Comparison of ENCODE assay signal across 28 cellular contexts in genomic region chr4:55530167-55530566, GRCh38.
"Had no signal": no experiment of that assay in that cellular context is flagged by ENCODE, and none has a peak within 500 bp of the region (broad histone marks: within the 10 kb centered on the region; RNA-seq: fewer than 3 reads in every experiment).

No MANE protein-coding gene starts in this region.

- H3K4me1 Mint-ChIP-seq: stimulated activated memory B cell treated with anti-CD40 and anti-IgM and Interleukin-4, amounts not matched to agents 10 μg/mL and 1 μg/mL and 100 μg/mL, for 72 hours had no signal

- H3K27ac ChIP-seq: stomach, suprapubic skin, testis, thoracic aorta, thyroid gland, tibial artery, tibial nerve, transverse colon, upper lobe of left lung, upper lobe of right lung, uterus, vagina had no signal

- H3K4me1 ChIP-seq: stomach, suprapubic skin, testis, thyroid gland, tibial artery, tibial nerve, transverse colon, upper lobe of left lung, upper lobe of right lung, uterus, vagina had no signal

- H3K4me3 Mint-ChIP-seq: stimulated activated effector memory CD8-positive, alpha-beta T cell treated with anti-CD3 and anti-CD28 coated beads, Interleukin-12 subunit alpha, Interleukin-12 subunit beta, amount 100 ng/mL, for 72 hours; stimulated activated memory B cell treated with anti-CD40 and anti-IgM and Interleukin-4, amounts not matched to agents 10 μg/mL and 1 μg/mL and 100 μg/mL, for 72 hours; stimulated activated naive B cell treated with anti-CD40 and anti-IgM and Interleukin-4, amounts not matched to agents 10 μg/mL and 1 μg/mL and 100 μg/mL, for 72 hours; stimulated activated naive CD8-positive, alpha-beta T cell treated with anti-CD3 and anti-CD28 coated beads, Interleukin-15, amount 100 ng/mL, for 72 hours; stimulated activated naive CD8-positive, alpha-beta T cell treated with anti-CD3 and anti-CD28 coated beads, Interleukin-15, Interleukin-2, amounts not matched to agents 100 ng/mL and 50 ng/mL, for 24 hours; type B pancreatic cell had no signal

- H3K4me3 ChIP-seq: stomach, suprapubic skin, testis, thoracic aorta, thyroid gland, tibial artery, tibial nerve, transverse colon, upper lobe of left lung, upper lobe of right lung, uterus, vagina had no signal

- H3K27ac Mint-ChIP-seq: stimulated activated effector memory CD8-positive, alpha-beta T cell treated with anti-CD3 and anti-CD28 coated beads, Interleukin-12 subunit alpha, Interleukin-12 subunit beta, amount 100 ng/mL, for 72 hours; stimulated activated memory B cell treated with anti-CD40 and anti-IgM and Interleukin-4, amounts not matched to agents 10 μg/mL and 1 μg/mL and 100 μg/mL, for 72 hours; stimulated activated naive B cell treated with anti-CD40 and anti-IgM and Interleukin-4, amounts not matched to agents 10 μg/mL and 1 μg/mL and 100 μg/mL, for 72 hours; stimulated activated naive CD8-positive, alpha-beta T cell treated with anti-CD3 and anti-CD28 coated beads, Interleukin-15, amount 100 ng/mL, for 72 hours; stimulated activated naive CD8-positive, alpha-beta T cell treated with anti-CD3 and anti-CD28 coated beads, Interleukin-15, Interleukin-2, amounts not matched to agents 100 ng/mL and 50 ng/mL, for 24 hours; type B pancreatic cell had no signal

- H3K9me3 ChIP-seq: testis, thoracic aorta, thyroid gland, upper lobe of left lung, upper lobe of right lung, vagina had no signal

- H3K36me3 ChIP-seq: suprapubic skin, thyroid gland, tibial artery, transverse colon, upper lobe of left lung, upper lobe of right lung, uterus, vagina had no signal

- DNase-seq: stimulated activated CD4-positive, alpha-beta T cell treated with anti-CD3 and anti-CD28 coated beads, Interleukin-2, amount 100 ng/mL, for 48 hours; stimulated activated CD4-positive, alpha-beta T cell treated with anti-CD3 and anti-CD28 coated beads, Interleukin-4, amount 100 ng/mL, for 1 hour; stimulated activated CD4-positive, alpha-beta T cell treated with anti-CD3 and anti-CD28 coated beads, Interleukin-4, amount 100 ng/mL, for 24 hours; stimulated activated CD4-positive, alpha-beta T cell treated with anti-CD3 and anti-CD28 coated beads, Interleukin-4, amount 100 ng/mL, for 4 hours; stimulated activated CD8-positive, alpha-beta memory T cell treated with anti-CD3 and anti-CD28 coated beads, Interleukin-4, amount 100 ng/mL, for 48 hours; stimulated activated naive B cell treated with anti-CD40 and anti-IgM and Interleukin-4, amounts not matched to agents 10 μg/mL and 1 μg/mL and 100 μg/mL, for 72 hours; stimulated activated naive CD4-positive, alpha-beta T cell; stimulated activated naive CD4-positive, alpha-beta T cell treated with Interleukin-2 at 50 U/mL for 16 hours; stimulated activated naive CD8-positive, alpha-beta T cell treated with anti-CD3 and anti-CD28 coated beads, Interleukin-15, amount 100 ng/mL, for 72 hours; stimulated activated naive CD8-positive, alpha-beta T cell treated with anti-CD3 and anti-CD28 coated beads, Interleukin-15, Interleukin-2, amounts not matched to agents 100 U/mL and 50 U/mL, for 24 hours; stomach; substantia nigra; testis; thyroid gland; tibial artery; transverse colon; trophoblast cell; upper lobe of left lung; upper lobe of right lung; uterus had no signal

- H3K27me3 Mint-ChIP-seq: stimulated activated memory B cell treated with anti-CD40 and anti-IgM and Interleukin-4, amounts not matched to agents 10 μg/mL and 1 μg/mL and 100 μg/mL, for 72 hours; stimulated activated naive B cell treated with anti-CD40 and anti-IgM and Interleukin-4, amounts not matched to agents 10 μg/mL and 1 μg/mL and 100 μg/mL, for 72 hours; stimulated activated naive CD8-positive, alpha-beta T cell treated with anti-CD3 and anti-CD28 coated beads, Interleukin-15, amount 100 ng/mL, for 72 hours; stimulated activated naive CD8-positive, alpha-beta T cell treated with anti-CD3 and anti-CD28 coated beads, Interleukin-15, Interleukin-2, amounts not matched to agents 100 ng/mL and 50 ng/mL, for 24 hours; type B pancreatic cell had no signal

- H3K36me3 Mint-ChIP-seq: stimulated activated effector memory CD8-positive, alpha-beta T cell treated with anti-CD3 and anti-CD28 coated beads, Interleukin-12 subunit alpha, Interleukin-12 subunit beta, amount 100 ng/mL, for 72 hours had no signal

- ATAC-seq: stimulated activated effector memory CD8-positive, alpha-beta T cell treated with anti-CD3 and anti-CD28 coated beads, Interleukin-12 subunit alpha, Interleukin-12 subunit beta, amount 100 ng/mL, for 72 hours; stimulated activated memory B cell treated with anti-CD40 and anti-IgM and Interleukin-4, amounts not matched to agents 10 μg/mL and 1 μg/mL and 100 μg/mL, for 72 hours; stimulated activated naive B cell treated with anti-CD40 and anti-IgM and Interleukin-4, amounts not matched to agents 10 μg/mL and 1 μg/mL and 100 μg/mL, for 72 hours; stimulated activated naive CD8-positive, alpha-beta T cell treated with anti-CD3 and anti-CD28 coated beads, Interleukin-15, amount 100 ng/mL, for 72 hours; stimulated activated naive CD8-positive, alpha-beta T cell treated with anti-CD3 and anti-CD28 coated beads, Interleukin-15, Interleukin-2, amounts not matched to agents 100 U/mL and 50 U/mL, for 24 hours; upper lobe of right lung had no signal

- H3K27me3 ChIP-seq: stomach, suprapubic skin, testis, thyroid gland, tibial artery, tibial nerve, transverse colon, upper lobe of left lung, upper lobe of right lung, uterus, vagina had no signal
